8 cellular contexts compared by ENCODE assay signal in genomic region chr20:2873010-2873746, GRCh38.
A peak's percentile ranks its signal among the peaks of the same experiment; 100 is the strongest.
DNase-seq lines count a peak whose midpoint lies in the region; TF ChIP-seq lines count a peak whose summit lies in the region.

A gene with protein sequence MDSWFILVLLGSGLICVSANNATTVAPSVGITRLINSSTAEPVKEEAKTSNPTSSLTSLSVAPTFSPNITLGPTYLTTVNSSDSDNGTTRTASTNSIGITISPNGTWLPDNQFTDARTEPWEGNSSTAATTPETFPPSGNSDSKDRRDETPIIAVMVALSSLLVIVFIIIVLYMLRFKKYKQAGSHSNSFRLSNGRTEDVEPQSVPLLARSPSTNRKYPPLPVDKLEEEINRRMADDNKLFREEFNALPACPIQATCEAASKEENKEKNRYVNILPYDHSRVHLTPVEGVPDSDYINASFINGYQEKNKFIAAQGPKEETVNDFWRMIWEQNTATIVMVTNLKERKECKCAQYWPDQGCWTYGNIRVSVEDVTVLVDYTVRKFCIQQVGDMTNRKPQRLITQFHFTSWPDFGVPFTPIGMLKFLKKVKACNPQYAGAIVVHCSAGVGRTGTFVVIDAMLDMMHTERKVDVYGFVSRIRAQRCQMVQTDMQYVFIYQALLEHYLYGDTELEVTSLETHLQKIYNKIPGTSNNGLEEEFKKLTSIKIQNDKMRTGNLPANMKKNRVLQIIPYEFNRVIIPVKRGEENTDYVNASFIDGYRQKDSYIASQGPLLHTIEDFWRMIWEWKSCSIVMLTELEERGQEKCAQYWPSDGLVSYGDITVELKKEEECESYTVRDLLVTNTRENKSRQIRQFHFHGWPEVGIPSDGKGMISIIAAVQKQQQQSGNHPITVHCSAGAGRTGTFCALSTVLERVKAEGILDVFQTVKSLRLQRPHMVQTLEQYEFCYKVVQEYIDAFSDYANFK (plus strand): TSS chr20:2873481. CDS start chr20:2964278, 90,797 bp downstream.

- peak within 1 kb of the TSS; percentile 89 for H3K9ac ChIP-seq in SK-N-MC (ENCODE audit: insufficient read length)

- no peak for TF ChIP-seq CTCF in GM06990 (IDR thresholded peaks at IDR 0.05; ENCODE audit: insufficient read depth, low read length, poor library complexity, severe bottlenecking)
- no peak for TF ChIP-seq CTCF in HFF-Myc (IDR thresholded peaks at IDR 0.05; ENCODE audit: low read depth, low read length, missing control alignments)

- peaks cover 20% of the 10 kb centered on the region for H3K27me3 Mint-ChIP-seq in activated naive CD4-positive, alpha-beta T cell treated with anti-CD3 and anti-CD28 coated beads, Interleukin-2, amount 10 ng/mL, durations not matched to agents 7 days and 5 days

- CTCF ChIA-PET in activated naive CD4-positive, alpha-beta T cell treated with anti-CD3 and anti-CD28 coated beads, Interleukin-2, amount 10 ng/mL, durations not matched to agents 7 days and 5 days (lab: Charles Lee): interaction anchor here (0.8 to 1.1 kb wide), 2 partner anchors 127 to 179 kb away, joined by 3 read pairs; no protein-coding TSS in a partner anchor

- peak within 1 kb of the TSS; percentile 88 for H3K27ac Mint-ChIP-seq in activated naive CD4-positive, alpha-beta T cell treated with anti-CD3 and anti-CD28 coated beads, Interleukin-2, amount 10 ng/mL, durations not matched to agents 7 days and 5 days

- peaks cover 26% of the 10 kb centered on the region for H3K36me3 Mint-ChIP-seq in activated naive CD4-positive, alpha-beta T cell treated with anti-CD3 and anti-CD28 coated beads, Interleukin-2, amount 10 ng/mL, durations not matched to agents 7 days and 5 days

- peak within 1 kb of the TSS; percentile 19; the same call in 1 of the 2 replicates for H3K27ac ChIP-seq in SK-N-MC

- DNase-seq in GM06990 (ENCODE audit: extremely low read depth, insufficient read length) (peak; percentile 95), HFF-Myc (ENCODE audit: extremely low read depth, low read depth) (peak; percentile 67), NAMALWA (ENCODE audit: low spot score) (peak; percentile 93), SK-N-MC (ENCODE audit: low read depth, low spot score) (peak; percentile 24), germinal center (ENCODE audit: low spot score) (peak; percentile 96), nucleus accumbens (lab: John Stamatoyannopoulos, UW) (peak in 55 of 56 donors; percentile 56 to 97 (median 89)), superior temporal gyrus (ENCODE audit: extremely low spot score) (peak; percentile 94)
- peak; percentile 95 for DNase-seq in activated naive CD4-positive, alpha-beta T cell treated with anti-CD3 and anti-CD28 coated beads, Interleukin-2, amount 10 ng/mL, durations not matched to agents 7 days and 5 days

- no peaks in the 10 kb centered on the region for H3K27me3 ChIP-seq in GM06990 (replicated peaks; ENCODE audit: control insufficient read depth, insufficient read depth, low read length)

- no peaks in the 10 kb centered on the region for H3K36me3 ChIP-seq in GM06990 (ENCODE audit: control insufficient read depth, insufficient read depth, low read length)
- H3K36me3 ChIP-seq in SK-N-MC (ENCODE audit: insufficient read depth, low read length): peaks cover 9% of the 10 kb centered on the region; the same call in 1 of the 2 replicates

- H3K4me1 Mint-ChIP-seq in activated naive CD4-positive, alpha-beta T cell treated with anti-CD3 and anti-CD28 coated beads, Interleukin-2, amount 10 ng/mL, durations not matched to agents 7 days and 5 days: peaks cover 52% of the 10 kb centered on the region

- H3K4me3 Mint-ChIP-seq in activated naive CD4-positive, alpha-beta T cell treated with anti-CD3 and anti-CD28 coated beads, Interleukin-2, amount 10 ng/mL, durations not matched to agents 7 days and 5 days: peak within 1 kb of the TSS; percentile 89

- H3K9me3 Mint-ChIP-seq in activated naive CD4-positive, alpha-beta T cell treated with anti-CD3 and anti-CD28 coated beads, Interleukin-2, amount 10 ng/mL, durations not matched to agents 7 days and 5 days: no peaks in the 10 kb centered on the region

- H3K4me3 ChIP-seq in GM06990 (replicated peaks; ENCODE audit: low read depth, low read length): peak within 1 kb of the TSS; percentile 90
- peak within 1 kb of the TSS; percentile 69 for H3K4me3 ChIP-seq in HFF-Myc (replicated peaks; ENCODE audit: low read depth, low read length)
- peak within 1 kb of the TSS; percentile 99 for H3K4me3 ChIP-seq in SK-N-MC

- no peaks in the 10 kb centered on the region for H3K9me3 ChIP-seq in SK-N-MC (ENCODE audit: low read depth, low read length)

Comparison
In these comparisons a context has a peak if more than half of its experiments do, and no peak if none do; other contexts are left out.
1. Peak in every context shown above with its lines: DNase-seq, H3K4me3 ChIP-seq and H3K27ac ChIP-seq.
2. DNase-seq: peak in every context shown above with its lines; median percentile 96 in germinal center; 95 in GM06990; 95 in activated naive CD4-positive, alpha-beta T cell treated with anti-CD3 and anti-CD28 coated beads, Interleukin-2, amount 10 ng/mL, durations not matched to agents 7 days and 5 days; 94 in superior temporal gyrus; 93 in NAMALWA; 89 in nucleus accumbens; 67 in HFF-Myc; 24 in SK-N-MC.